Comparison of ENCODE assay signal across 1 cellular context in genomic region chr17:62092784-62093183, GRCh38.
TF ChIP-seq lines count a peak whose summit lies in the region.

No MANE protein-coding gene starts in this region.

TF ChIP-seq in K562, 482 proteins besides CTCF, POLR2A, EP300 and RAD21:
- TF ChIP-seq MEIS2 (IDR thresholded peaks at IDR 0.05; ENCODE audit: partially characterized antibody): peak; percentile 4
- no peak for TF ChIP-seq WHSC1 (IDR thresholded peaks at IDR 0.05; ENCODE audit: low read length)
